ENCODE assay signal across 8 cellular contexts in the genomic region with DNA sequence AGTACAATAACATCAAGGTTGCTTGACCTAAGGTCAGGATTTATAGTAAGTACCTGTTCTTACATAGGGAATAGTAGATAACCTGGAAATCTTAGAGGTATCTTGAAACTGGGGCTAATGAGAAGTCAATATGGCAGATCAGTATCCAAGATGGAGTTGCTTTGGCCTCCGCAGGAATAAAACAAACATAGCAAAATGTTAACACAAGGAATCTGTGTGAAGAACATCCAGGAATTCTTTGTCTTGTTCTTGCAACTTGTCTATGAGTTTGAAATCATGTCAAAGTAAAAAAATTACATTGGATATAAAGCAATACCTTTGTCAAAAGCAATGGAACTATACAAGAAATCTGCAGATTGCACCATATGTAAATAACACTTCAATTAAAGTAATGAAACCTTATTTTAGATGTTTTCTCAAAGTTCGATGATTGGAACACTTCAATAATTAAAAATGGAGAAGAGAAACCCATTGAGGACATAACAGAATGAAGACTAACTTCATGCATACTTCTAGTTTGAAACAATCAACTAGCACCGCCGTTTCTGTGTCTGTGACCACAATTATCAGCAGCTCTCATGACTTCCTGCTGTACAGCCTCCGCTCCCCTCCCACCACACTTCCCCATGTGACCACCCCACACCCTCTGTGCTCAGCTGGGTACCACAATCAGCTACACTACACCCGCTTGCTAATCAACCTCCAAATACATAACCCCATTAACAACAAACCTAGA. TPM values are rescaled to one million over a fixed set of nuclear protein-coding genes. Genes with fewer than 3 reads are reported as not detected.
A peak's percentile ranks its signal among the peaks of the same experiment; 100 is the strongest.
DNase-seq lines count a peak whose midpoint lies in the region; ATAC-seq, FAIRE-seq and TF ChIP-seq lines count a peak whose summit lies in the region.

No MANE protein-coding gene starts in this region.

- H4K20me1 ChIP-seq in H9 (ENCODE audit: control insufficient read depth, insufficient read depth, insufficient read length) = no peaks in the 10 kb centered on the region

- H3K4me1 Mint-ChIP-seq in H9 = no peaks in the 10 kb centered on the region

- H3K27ac ChIP-seq in kidney (ENCODE audit: low read depth in 2 of 2, low read length in 2 of 2) (no peak overlapping the region), H9 (ENCODE audit: insufficient read length, low read depth, low read length) (no peak overlapping the region)

- H3K9ac ChIP-seq in kidney (ENCODE audit: low read length in 2 of 2) = no peak overlapping the region
- no peak overlapping the region for H3K9ac ChIP-seq in H9 (ENCODE audit: extremely low read depth, insufficient read length, low read length)

- H3K36me3 Mint-ChIP-seq in H9 (ENCODE audit: insufficient read depth in 1 of 3, low read depth in 3 of 3) = no peaks in the 10 kb centered on the region

- H3K4me3 Mint-ChIP-seq in H9 = no peak overlapping the region

- no peak overlapping the region for H4K8ac ChIP-seq in H9 (replicated peaks; ENCODE audit: insufficient read length, low read depth, low read length)

- H2BK15ac ChIP-seq in H9 (ENCODE audit: low read depth, low read length) = no peak overlapping the region

- H2AFZ ChIP-seq in H9 (ENCODE audit: low read length) = no peak overlapping the region

- H3K36me3 ChIP-seq in kidney (ENCODE audit: control insufficient read depth in 1 of 2, insufficient read depth in 2 of 2, low read length in 2 of 2) = no peaks in the 10 kb centered on the region

- H3K4me1 ChIP-seq in kidney (ENCODE audit: control insufficient read depth in 1 of 2, insufficient read depth in 1 of 2, low read depth in 1 of 2, low read length in 2 of 2) (no peaks in the 10 kb centered on the region), H9 (ENCODE audit: insufficient read depth, low read length) (no peaks in the 10 kb centered on the region)

- H4K91ac ChIP-seq in H9 (ENCODE audit: insufficient read length, low read depth, low read length) = no peak overlapping the region

- H3K9me3 ChIP-seq in kidney (ENCODE audit: control insufficient read depth in 1 of 2, low read length in 2 of 2) = no peaks in the 10 kb centered on the region
- H3K9me3 ChIP-seq in H9 (ENCODE audit: control insufficient read depth, low read depth, low read length) = no peaks in the 10 kb centered on the region

- H2BK5ac ChIP-seq in H9 (ENCODE audit: insufficient read length, low read length) = no peak overlapping the region

- no peak overlapping the region for H3K4me2 ChIP-seq in H9 (ENCODE audit: insufficient read depth, insufficient read length, low read length)

- DNase-seq in activated gamma-delta T cell treated with Interleukin-2 at 50 U/mL for 16 hours (peak; percentile 56), activated gamma-delta T cell (lab: John Stamatoyannopoulos, UW) (no peak), T-helper 9 cell (peak; percentile 2), kidney (peak; percentile 65), iPS-NIHi11 (ENCODE audit: low spot score) (no peak), H9 (no peak), RCC 7860 (ENCODE audit: low spot score) (no peak)

- H3K23me2 ChIP-seq in H9 (ENCODE audit: insufficient read length, low read depth, low read length, poor library complexity, severe bottlenecking) = no peaks in the 10 kb centered on the region

- no peak overlapping the region for H3T11ph ChIP-seq in H9 (ENCODE audit: low read length)

- WGBS in H9 (ENCODE audit: extremely low coverage, insufficient read length, low lambda C conversion rate) = no CpG with 5 or more reads among the region's 6 CpGs

- H2BK12ac ChIP-seq in H9 (ENCODE audit: insufficient read length, low read depth, low read length) = no peak overlapping the region

- no peak overlapping the region for H4K5ac ChIP-seq in H9 (ENCODE audit: insufficient read length, low read depth, low read length)

- peak overlapping the region in 1 of 3 experiments; percentile 74; a peak in 1 of 7 replicates for H3K27ac Mint-ChIP-seq in H9

- no peak for TF ChIP-seq CTCF in kidney (IDR thresholded peaks at IDR 0.05; ENCODE audit: borderline replicate concordance, extremely low read depth, insufficient read depth)
- no peak for TF ChIP-seq CTCF in H9 (conservative IDR thresholded peaks at IDR 0.05)

- no peaks in the 10 kb centered on the region for H3K27me3 Mint-ChIP-seq in H9 (ENCODE audit: low read depth)

- no peak overlapping the region for H3K23ac ChIP-seq in H9 (ENCODE audit: insufficient read length, low read depth, low read length)

- intact Hi-C loops in kidney (cut with DNase I) = no loop called here

- H3K56ac ChIP-seq in H9 (ENCODE audit: insufficient read length, low read depth, low read length) = no peak overlapping the region

- no peaks in the 10 kb centered on the region for H3K27me3 ChIP-seq in H9 (ENCODE audit: insufficient read depth, low read length)

- H3K18ac ChIP-seq in H9 (ENCODE audit: insufficient read length, low read depth, low read length) = no peak overlapping the region

- H3K4me3 ChIP-seq in kidney (ENCODE audit: low read length in 2 of 2) = no peak overlapping the region

- H3K79me2 ChIP-seq in H9 (ENCODE audit: insufficient read depth, low read length) = no peaks in the 10 kb centered on the region

- H3K79me1 ChIP-seq in H9 (ENCODE audit: insufficient read depth, low read depth, low read length, poor library complexity, severe bottlenecking) = no peaks in the 10 kb centered on the region

- no peaks in the 10 kb centered on the region for H3K9me3 Mint-ChIP-seq in H9

- H2BK120ac ChIP-seq in H9 (ENCODE audit: low read depth, low read length, poor library complexity, severe bottlenecking) = no peak overlapping the region

- FAIRE-seq in kidney (lab: Jason Lieb, UNC) (no peak), RCC 7860 (lab: Jason Lieb, UNC) (no peak)

- H3K4ac ChIP-seq in H9 (ENCODE audit: low read depth, low read length) = no peak overlapping the region

- no peak overlapping the region for H2AK5ac ChIP-seq in H9 (ENCODE audit: insufficient read length, low read length)

- H2BK20ac ChIP-seq in H9 (ENCODE audit: low read depth, low read length, poor library complexity, severe bottlenecking) = no peak overlapping the region

- H3K14ac ChIP-seq in H9 (ENCODE audit: insufficient read depth, low read length) = no peak overlapping the region

- peak; percentile 99 for ATAC-seq in HG03066 (IDR thresholded peaks at IDR 0.05; ENCODE audit: low read depth, unreplicated experiment)

RNA-seq across cellular contexts. Expression of a gene that starts 27.6 kb away (rescaled TPM):
- total RNA-seq in kidney = 12.4 TPM
- polyA plus RNA-seq in kidney (ENCODE audit: insufficient read depth, low read depth, low replicate concordance) = 31.3 TPM
- 5.7 and 7.7 TPM in 2 replicates for total RNA-seq in H9 (2021)

RNA-seq across cellular contexts. Expression of a gene that starts 27.8 kb away (rescaled TPM):
- total RNA-seq in kidney (135 TPM), H9 (2021) (127 and 128 TPM in 2 replicates)
- polyA plus RNA-seq in kidney (ENCODE audit: insufficient read depth, low read depth, low replicate concordance) = 1,066 TPM

Comparison
In these comparisons a context has a peak if more than half of its experiments do, and no peak if none do; other contexts are left out.
1. DNase-seq: peak in activated gamma-delta T cell treated with Interleukin-2 at 50 U/mL for 16 hours (single experiment), T-helper 9 cell (single experiment) and kidney (single experiment); none in activated gamma-delta T cell (single experiment), iPS-NIHi11 (single experiment), H9 (single experiment) and RCC 7860 (single experiment).